In genomic region chr17:69447726-69448125, GRCh38 we compare ENCODE assay signal across 17 cellular contexts. TPM values are rescaled to one million over a fixed set of nuclear protein-coding genes. Genes with fewer than 3 reads are reported as not detected.
A peak's percentile ranks its signal among the peaks of the same experiment; 100 is the strongest.
DNase-seq lines count a peak whose midpoint lies in the region; ATAC-seq and TF ChIP-seq lines count a peak whose summit lies in the region.
"Had no signal": no experiment of that assay in that cellular context is flagged by ENCODE, and none has a peak within 500 bp of the region (broad histone marks: within the 10 kb centered on the region; RNA-seq: fewer than 3 reads in every experiment).

No MANE protein-coding gene starts in this region.

- H2AFZ ChIP-seq in GM23248: no peak overlapping the region

- WGBS in GM23248 (ENCODE audit: low coverage in 1 of 2, low lambda C conversion rate in 2 of 2, missing lambda C conversion rate in 2 of 2), 2 experiments: 28 to 29% methylated on average over 4 to 5 of the region's 5 CpGs

- H3K36me3 ChIP-seq in GM23248 (ENCODE audit: low read depth) (no peaks in the 10 kb centered on the region), iPS-18a (ENCODE audit: control insufficient read depth, low read depth, low read length) (no peaks in the 10 kb centered on the region)
- H3K36me3 ChIP-seq: gastroesophageal sphincter had no signal

- H3K79me2 ChIP-seq in GM23248 (ENCODE audit: insufficient read depth): no peaks in the 10 kb centered on the region

- H3K27ac ChIP-seq in GM23248 (no peak overlapping the region), dorsolateral prefrontal cortex (peak overlapping the region in 51 of 59 donors; percentile 0 to 82 (median 68)), iPS-18a (ENCODE audit: low read length) (peak overlapping the region; percentile 56), foreskin keratinocyte (no peak overlapping the region)

- DNase-seq in GM23248 (peak; percentile 4), dorsolateral prefrontal cortex (peak in 1 of 10 donors; percentile 32), sciatic nerve (ENCODE audit: low spot score) (no peak), foreskin keratinocyte (no peak)
- no peak for DNase-seq in stimulated activated CD4-positive, alpha-beta T cell treated with anti-CD3 and anti-CD28 coated beads, Interleukin-4, amount 100 ng/mL, for 24 hours
- DNase-seq: activated CD4-positive, CD25-positive, alpha-beta regulatory T cell treated with anti-CD3 and anti-CD28 coated beads, Interleukin-2, amount 50 U/mL, for 72 hours; activated CD8-positive, alpha-beta memory T cell treated with anti-CD3 and anti-CD28 coated beads, Interleukin-2, amount 50 U/mL, for 48 hours; activated naive CD4-positive, alpha-beta T cell treated with anti-CD3 and anti-CD28 coated beads, Interleukin-2, amount 50 U/mL, for 16 hours; central memory CD4-positive, alpha-beta T cell; NCI-H2081 treated with DMSO at 0.1 percent for 48 hours; NCI-H748 treated with DMSO at 0.1 percent for 48 hours; stimulated activated CD4-positive, alpha-beta T cell treated with anti-CD3 and anti-CD28 coated beads, Interleukin-2, amount 100 ng/mL, for 24 hours; stimulated activated CD8-positive, alpha-beta memory T cell treated with anti-CD3 and anti-CD28 coated beads, Interleukin-4, amount 100 ng/mL, for 48 hours had no signal

- H3K9ac ChIP-seq in GM23248 (no peak overlapping the region), iPS-18a (ENCODE audit: low read length) (no peak overlapping the region)

- ATAC-seq in sciatic nerve: peak; percentile 87
- ATAC-seq in HG02571 (IDR thresholded peaks at IDR 0.05; ENCODE audit: unreplicated experiment): no peak
- no peak for ATAC-seq in foreskin keratinocyte
- no peak for ATAC-seq in GM19397 (IDR thresholded peaks at IDR 0.05; ENCODE audit: unreplicated experiment)
- ATAC-seq: gastroesophageal sphincter had no signal

- no peaks in the 10 kb centered on the region for H3K4me1 ChIP-seq in GM23248 (ENCODE audit: insufficient read depth)
- peaks cover 46% of the 10 kb centered on the region for H3K4me1 ChIP-seq in iPS-18a (ENCODE audit: control insufficient read depth, low read depth, low read length)
- no peaks in the 10 kb centered on the region for H3K4me1 ChIP-seq in foreskin keratinocyte

- H3K27me3 ChIP-seq in GM23248 (replicated peaks; ENCODE audit: insufficient read depth): no peaks in the 10 kb centered on the region
- H3K27me3 ChIP-seq in dorsolateral prefrontal cortex: no peaks in the 10 kb centered on the region
- no peaks in the 10 kb centered on the region for H3K27me3 ChIP-seq in iPS-18a (ENCODE audit: control insufficient read depth, insufficient read depth, low read length)
- no peaks in the 10 kb centered on the region for H3K27me3 ChIP-seq in foreskin keratinocyte
- H3K27me3 ChIP-seq: gastroesophageal sphincter had no signal

- no peak for TF ChIP-seq CTCF in dorsolateral prefrontal cortex (IDR thresholded peaks at IDR 0.05 in 54 of 56, conservative IDR thresholded peaks at IDR 0.05 in 2 of 56; ENCODE audit: low read depth in 1 of 56, partially characterized antibody in 56 of 56)
- no peak for TF ChIP-seq CTCF in foreskin keratinocyte (conservative IDR thresholded peaks at IDR 0.05)

- in situ Hi-C loops in GM23248 (cut with MboI): no loop called here

- no peak overlapping the region for H3K4me2 ChIP-seq in GM23248 (ENCODE audit: unreplicated experiment)

- intact Hi-C loops in dorsolateral prefrontal cortex (cut with DNase I): no loop called here
- intact Hi-C loops in sciatic nerve (cut with DNase I): no loop called here

- H3F3A ChIP-seq in GM23248 (ENCODE audit: insufficient read depth): no peaks in the 10 kb centered on the region

- no peaks in the 10 kb centered on the region for H3K9me3 ChIP-seq in GM23248 (ENCODE audit: low read depth)
- no peaks in the 10 kb centered on the region for H3K9me3 ChIP-seq in iPS-18a (ENCODE audit: control insufficient read depth, low read depth, low read length)
- H3K9me3 ChIP-seq: gastroesophageal sphincter had no signal

- H3K4me3 ChIP-seq in GM23248 (no peak overlapping the region), dorsolateral prefrontal cortex (peak overlapping the region in 33 of 59 donors; percentile 3 to 61 (median 44)), iPS-18a (ENCODE audit: low read length) (no peak overlapping the region)

- H4K20me1 ChIP-seq in GM23248 (ENCODE audit: insufficient read depth): no peaks in the 10 kb centered on the region

- no peaks in the 10 kb centered on the region for H3K9me2 ChIP-seq in GM23248 (ENCODE audit: insufficient read depth)

RNA-seq across cellular contexts. Expression of gene MAP2K6, which starts 33.2 kb away (rescaled TPM):
- total RNA-seq in GM23248 (2014; rRNA removed; shearing (Covaris generic)): under 0.01 and 0.11 TPM in 2 replicates
- 0.13 and 0.43 TPM in 2 replicates for polyA plus RNA-seq in GM23248 (2016; fragmentation: Nextera tagmentation; extraction: Ambion mirVana)
- 10 to 100 TPM in 119 of 120 experiments, 1 to 10 TPM in 1; 9.1 to 26.7 (median 17.7) TPM for total RNA-seq in dorsolateral prefrontal cortex
- 7.7 TPM for total RNA-seq in sciatic nerve
- 0.46 and 0.61 TPM in 2 replicates for total RNA-seq in foreskin keratinocyte
- polyA plus RNA-seq in foreskin keratinocyte: 0.22 and 0.58 TPM in 2 replicates

Comparison
In these comparisons a context has a peak if more than half of its experiments do, and no peak if none do; other contexts are left out.
1. H3K27ac ChIP-seq: peak in dorsolateral prefrontal cortex (51 of 59) and iPS-18a (single experiment); none in GM23248 (single experiment) and foreskin keratinocyte (single experiment).
2. H3K4me3 ChIP-seq: peak in dorsolateral prefrontal cortex (33 of 59); none in GM23248 (single experiment) and iPS-18a (single experiment).